ENCODE assay signal across 9 cellular contexts in genomic region chr1:154765970-154766369, GRCh38.
A peak's percentile ranks its signal among the peaks of the same experiment; 100 is the strongest.
DNase-seq lines count a peak whose midpoint lies in the region; ATAC-seq and TF ChIP-seq lines count a peak whose summit lies in the region.
"Had no signal": no experiment of that assay in that cellular context is flagged by ENCODE, and none has a peak within 500 bp of the region (broad histone marks: within the 10 kb centered on the region; RNA-seq: fewer than 3 reads in every experiment).

No MANE protein-coding gene starts in this region.

- no peaks in the 10 kb centered on the region for H3K9me3 Mint-ChIP-seq in activated CD8-positive, alpha-beta memory T cell treated with anti-CD3 and anti-CD28 coated beads, Interleukin-2, amount 10 ng/mL, durations not matched to agents 7 days and 5 days (ENCODE audit: low read depth)
- no peaks in the 10 kb centered on the region for H3K9me3 Mint-ChIP-seq in immature natural killer cell
- H3K9me3 Mint-ChIP-seq: activated B cell treated with CpG ODN at 0.5 μM for 24 hours had no signal

- no peaks in the 10 kb centered on the region for H3K79me2 ChIP-seq in osteoblast (ENCODE audit: insufficient read depth, low read length)

- ATAC-seq in activated CD8-positive, alpha-beta memory T cell treated with anti-CD3 and anti-CD28 coated beads, Interleukin-2, amount 10 ng/mL, durations not matched to agents 7 days and 5 days: peak; percentile 42
- ATAC-seq in GM18520 (IDR thresholded peaks at IDR 0.05; ENCODE audit: unreplicated experiment): no peak

- H4K20me1 ChIP-seq in osteoblast (ENCODE audit: insufficient read depth, low read length): no peaks in the 10 kb centered on the region

- in situ Hi-C loops in T47D (cut with HindIII; ENCODE audit: low pct_unique_long_range_greater_than_20kb, low sequenced_read_pairs): no loop called here

- no peaks in the 10 kb centered on the region for H3K4me1 Mint-ChIP-seq in activated CD8-positive, alpha-beta memory T cell treated with anti-CD3 and anti-CD28 coated beads, Interleukin-2, amount 10 ng/mL, durations not matched to agents 7 days and 5 days
- H3K4me1 Mint-ChIP-seq in immature natural killer cell: no peaks in the 10 kb centered on the region

- no peak overlapping the region for H2AFZ ChIP-seq in osteoblast (ENCODE audit: low read length)

- no peaks in the 10 kb centered on the region for H3K36me3 Mint-ChIP-seq in activated CD8-positive, alpha-beta memory T cell treated with anti-CD3 and anti-CD28 coated beads, Interleukin-2, amount 10 ng/mL, durations not matched to agents 7 days and 5 days
- H3K36me3 Mint-ChIP-seq in immature natural killer cell: no peaks in the 10 kb centered on the region

- H3K27ac ChIP-seq in osteoblast (ENCODE audit: low read depth, low read length): no peak overlapping the region

- DNase-seq in activated CD8-positive, alpha-beta memory T cell treated with anti-CD3 and anti-CD28 coated beads, Interleukin-2, amount 10 ng/mL, durations not matched to agents 7 days and 5 days: no peak
- no peak for DNase-seq in activated CD8-positive, alpha-beta memory T cell treated with anti-CD3 and anti-CD28 coated beads for 24 hours
- DNase-seq in NCI-H345 (lab: John Stamatoyannopoulos, UW): peak; percentile 14
- peak; percentile 80 to 83 for DNase-seq in T47D (ENCODE audit: low read depth in 1 of 2, low spot score in 1 of 2)
- peak; percentile 94 for DNase-seq in osteoblast (ENCODE audit: insufficient read length, low spot score, missing footprints)
- DNase-seq in NCI-H2196 treated with DMSO at 0.1 percent for 48 hours (lab: John Stamatoyannopoulos, UW; ENCODE audit: unreplicated experiment): no peak
- no peak for DNase-seq in immature natural killer cell
- DNase-seq: activated B cell treated with CpG ODN at 0.5 μM for 24 hours had no signal

- H3K4me3 ChIP-seq in osteoblast (ENCODE audit: insufficient read depth, low read length): no peak overlapping the region

- no peak overlapping the region for H3K27ac Mint-ChIP-seq in activated CD8-positive, alpha-beta memory T cell treated with anti-CD3 and anti-CD28 coated beads, Interleukin-2, amount 10 ng/mL, durations not matched to agents 7 days and 5 days
- no peak overlapping the region for H3K27ac Mint-ChIP-seq in immature natural killer cell
- H3K27ac Mint-ChIP-seq: activated B cell treated with CpG ODN at 0.5 μM for 24 hours had no signal

- peaks cover 42% of the 10 kb centered on the region for H3K27me3 Mint-ChIP-seq in activated CD8-positive, alpha-beta memory T cell treated with anti-CD3 and anti-CD28 coated beads, Interleukin-2, amount 10 ng/mL, durations not matched to agents 7 days and 5 days
- peaks cover 9 to 16% (median 13%) of the 10 kb centered on the region in 3 donors for H3K27me3 Mint-ChIP-seq in immature natural killer cell (ENCODE audit: low read depth in 3 of 3)

- H3K36me3 ChIP-seq in osteoblast (ENCODE audit: insufficient read depth, low read length): no peaks in the 10 kb centered on the region

- no peaks in the 10 kb centered on the region for H3K9me3 ChIP-seq in osteoblast (ENCODE audit: low read depth, low read length)

- TF ChIP-seq CTCF in osteoblast (IDR thresholded peaks at IDR 0.05; ENCODE audit: extremely low read depth, low read depth, low read length): peak; percentile 56

- no peak overlapping the region for H3K4me2 ChIP-seq in osteoblast (ENCODE audit: insufficient read depth, low read length)

- H3K4me3 Mint-ChIP-seq in activated CD8-positive, alpha-beta memory T cell treated with anti-CD3 and anti-CD28 coated beads, Interleukin-2, amount 10 ng/mL, durations not matched to agents 7 days and 5 days: no peak overlapping the region
- H3K4me3 Mint-ChIP-seq in immature natural killer cell: no peak overlapping the region
- H3K4me3 Mint-ChIP-seq: activated B cell treated with CpG ODN at 0.5 μM for 24 hours had no signal

- H3K27me3 ChIP-seq in osteoblast (ENCODE audit: insufficient read depth, low read length): peaks cover 38% of the 10 kb centered on the region

- CTCF ChIA-PET in activated CD8-positive, alpha-beta memory T cell treated with anti-CD3 and anti-CD28 coated beads, Interleukin-2, amount 10 ng/mL, durations not matched to agents 7 days and 5 days (lab: Charles Lee): interaction anchor here (1.3 kb wide), 1 partner anchor 178 kb away, joined by 3 read pairs; no protein-coding TSS in a partner anchor

- H3K4me1 ChIP-seq in osteoblast (ENCODE audit: insufficient read depth, low read length): peaks cover 3% of the 10 kb centered on the region

Comparison
In these comparisons a context has a peak if more than half of its experiments do, and no peak if none do; other contexts are left out.
1. DNase-seq: peak in NCI-H345 (single experiment), T47D (2 of 2) and osteoblast (single experiment); none in activated CD8-positive, alpha-beta memory T cell treated with anti-CD3 and anti-CD28 coated beads, Interleukin-2, amount 10 ng/mL, durations not matched to agents 7 days and 5 days (single experiment), activated CD8-positive, alpha-beta memory T cell treated with anti-CD3 and anti-CD28 coated beads for 24 hours (single experiment), NCI-H2196 treated with DMSO at 0.1 percent for 48 hours (single experiment) and immature natural killer cell (0 of 3).